In genomic region chrX:153474718-153475117, GRCh38 we compare ENCODE assay signal across 7 cellular contexts. TPM values are rescaled to one million over a fixed set of nuclear protein-coding genes. Genes with fewer than 3 reads are reported as not detected.
DNase-seq lines count a peak whose midpoint lies in the region; ATAC-seq and FAIRE-seq lines count a peak whose summit lies in the region.

No MANE protein-coding gene starts in this region.

- peak overlapping the region in 1 of 2 donors; percentile 32 for H3K4me3 ChIP-seq in small intestine (ENCODE audit: low read depth in 1 of 2, low read length in 2 of 2)

- no peak for FAIRE-seq in small intestine (lab: Jason Lieb, UNC)

- peak overlapping the region in 1 of 2 donors; percentile 31 for H3K27ac ChIP-seq in small intestine (ENCODE audit: low read depth in 1 of 2, low read length in 1 of 2)

- DNase-seq in NCI-H2196 treated with DMSO at 0.1 percent for 48 hours (lab: John Stamatoyannopoulos, UW; ENCODE audit: unreplicated experiment) (peak; percentile 30), germinal center (ENCODE audit: low spot score) (peak; percentile 10), small intestine (peak; percentile 1), NCI-H2171 (lab: John Stamatoyannopoulos, UW) (no peak), DMS153 treated with DMSO at 0.1 percent for 48 hours (lab: John Stamatoyannopoulos, UW; ENCODE audit: unreplicated experiment) (no peak)
- DNase-seq in activated T-cell treated with anti-CD3 and anti-CD28 coated beads, Interleukin-2, amount 50 U/mL, for 48 hours: peak; percentile 26 to 52

- 2 to 36% (median 17%) methylated on average over 10 to 59 of the region's 59 CpGs for WGBS in small intestine, 3 donors

- H3K27me3 ChIP-seq in small intestine (ENCODE audit: control insufficient read depth in 2 of 2, insufficient read depth in 2 of 2, low read length in 2 of 2): no peaks in the 10 kb centered on the region

- no peaks in the 10 kb centered on the region for H3K9me3 ChIP-seq in small intestine (ENCODE audit: control insufficient read depth, low read depth)

- no peaks in the 10 kb centered on the region for H3K36me3 ChIP-seq in small intestine (ENCODE audit: control insufficient read depth in 2 of 2, insufficient read depth in 2 of 2, low read length in 2 of 2)

- peaks cover 0 to 3% of the 10 kb centered on the region in 2 donors for H3K4me1 ChIP-seq in small intestine (ENCODE audit: control insufficient read depth in 2 of 2, insufficient read depth in 1 of 2, low read depth in 1 of 2, low read length in 1 of 2)

- no peak for ATAC-seq in HG02870 (IDR thresholded peaks at IDR 0.05; ENCODE audit: unreplicated experiment)

RNA-seq across cellular contexts. Expression of gene HAUS7, which starts 4.3 kb away (rescaled TPM):
- 10 to 100 TPM; 22.4 to 30.8 (median 25.9) TPM for polyA plus RNA-seq in small intestine

RNA-seq across cellular contexts. Expression of gene BGN, which starts 20.1 kb away (rescaled TPM):
- 10 to 100 TPM in 1 of 3 donors, 1 to 10 TPM in 2; 3.1 to 23.2 (median 7.8) TPM for polyA plus RNA-seq in small intestine

RNA-seq across cellular contexts. Expression of gene TREX2, which starts 28.9 kb away (rescaled TPM):
- polyA plus RNA-seq in small intestine: under 1 TPM in 2 of 3 donors, not detected in 1; 0.45 to 0.81 TPM

RNA-seq across cellular contexts. Expression of gene ATP2B3, which starts 42.7 kb away (rescaled TPM):
- polyA plus RNA-seq in small intestine: under 1 TPM in 1 of 3 donors, not detected in 2; 0.36 TPM

Comparison
In these comparisons a context has a peak if more than half of its experiments do, and no peak if none do; other contexts are left out.
1. DNase-seq: peak in NCI-H2196 treated with DMSO at 0.1 percent for 48 hours (single experiment), activated T-cell treated with anti-CD3 and anti-CD28 coated beads, Interleukin-2, amount 50 U/mL, for 48 hours (2 of 2), germinal center (single experiment) and small intestine (single experiment); none in NCI-H2171 (single experiment) and DMS153 treated with DMSO at 0.1 percent for 48 hours (single experiment).